In genomic region chr6:35522660-35523658, GRCh38 we compare ENCODE assay signal across 8 cellular contexts. TPM values are rescaled to one million over a fixed set of nuclear protein-coding genes. Genes with fewer than 3 reads are reported as not detected.
DNase-seq lines count a peak whose midpoint lies in the region; ATAC-seq and TF ChIP-seq lines count a peak whose summit lies in the region.

No MANE protein-coding gene starts in this region.

- 37% methylated on average over 26 of the region's 32 CpGs for WGBS in mammary epithelial cell (ENCODE audit: low coverage, missing lambda C conversion rate)

- H2AFZ ChIP-seq in mammary epithelial cell (ENCODE audit: low read depth, low read length) = peak overlapping the region; percentile 80

- dilution Hi-C loops in mammary epithelial cell (cut with HindIII; ENCODE audit: low sequenced_read_pairs) = no loop called here

- no peaks in the 10 kb centered on the region for H3K79me2 ChIP-seq in mammary epithelial cell (ENCODE audit: insufficient read depth, low read length)

- no peaks in the 10 kb centered on the region for H3K9me3 ChIP-seq in mammary epithelial cell (replicated peaks; ENCODE audit: insufficient read depth, low read length)

- no peak overlapping the region for H3K9ac ChIP-seq in mammary epithelial cell (ENCODE audit: insufficient read depth, low read length)

- no TSS peak for BruUV-seq in mammary epithelial cell (replicated peaks; lab: Mats Ljungman, UMichigan)

- peak overlapping the region; percentile 39 for H3K4me2 ChIP-seq in mammary epithelial cell (ENCODE audit: insufficient read depth, low read depth, low read length)

- TF ChIP-seq CTCF in AG04449 (IDR thresholded peaks at IDR 0.05; ENCODE audit: insufficient read depth, low read length, missing control alignments) (peak; percentile 95), WI38 (IDR thresholded peaks at IDR 0.05; ENCODE audit: low read depth, low read length) (peak; percentile 92), mammary epithelial cell (conservative IDR thresholded peaks at IDR 0.05 in 1 of 2, IDR thresholded peaks at IDR 0.05 in 1 of 2; ENCODE audit: extremely low read depth in 1 of 2, insufficient read depth in 1 of 2, low read depth in 1 of 2, low read length in 2 of 2) (peak; percentile 73 to 94)

- in situ Hi-C loops in mammary epithelial cell (cut with MboI; ENCODE audit: low sequenced_read_pairs in 2 of 2) = loop anchor here (5.0 to 10.0 kb wide), 2 partner anchors 212 to 214 kb away; partner anchors contain the start of gene ARMC12 (in 2 of the 2)

- peaks cover 9% of the 10 kb centered on the region for H3K4me1 ChIP-seq in mammary epithelial cell (ENCODE audit: insufficient read depth, low read length)

- ATAC-seq in GM19025 (IDR thresholded peaks at IDR 0.05; ENCODE audit: low read depth, unreplicated experiment) (peak; percentile 60), HG02798 (IDR thresholded peaks at IDR 0.05; ENCODE audit: poor library complexity, unreplicated experiment) (no peak)

- no peaks in the 10 kb centered on the region for H4K20me1 ChIP-seq in mammary epithelial cell (ENCODE audit: insufficient read depth, low read length)

- H3K4me3 ChIP-seq in AG04449 (ENCODE audit: low read depth, low read length) = no peak overlapping the region
- no peak overlapping the region for H3K4me3 ChIP-seq in WI38 (ENCODE audit: low read depth, low read length)
- peak overlapping the region in 1 of 3 experiments; percentile 21 for H3K4me3 ChIP-seq in mammary epithelial cell (replicated peaks in 1 of 3; ENCODE audit: insufficient read depth in 1 of 3, low read depth in 2 of 3, low read length in 3 of 3)

- intact Hi-C loops in mammary epithelial cell (cut with micrococcal nuclease) = loop anchor here (1.0 to 5.0 kb wide), 6 partner anchors 29 to 234 kb away; partner anchors contain the start of gene ARMC12

- CTCF ChIA-PET in AG04449 (lab: Yijun Ruan, JAX) (interaction anchor here (0.6 to 9.3 kb wide), 44 partner anchors 8 to 572 kb away, joined by 3 to 180 read pairs (median 4); partner anchors contain the start of genes ARMC12 and TEAD3), mammary epithelial cell (lab: Charles Lee; ENCODE audit: low non-redundant PET) (interaction anchor here (0.5 to 1.1 kb wide), 14 partner anchors 8 to 1092 kb away, joined by 3 to 29 read pairs (median 6); partner anchors contain the start of genes ARMC12 and MAPK14)

- DNase-seq in AG04449 (ENCODE audit: low read depth, low spot score) (no peak), NCI-H146 treated with DMSO at 0.1 percent for 48 hours (lab: John Stamatoyannopoulos, UW; ENCODE audit: unreplicated experiment) (peak; percentile 23), mammary epithelial cell (peak; percentile 59), islet precursor cell (peak; percentile 86)
- peak; percentile 52 to 72 for DNase-seq in stimulated activated CD4-positive, alpha-beta T cell treated with anti-CD3 and anti-CD28 coated beads, Interleukin-15, amount 100 ng/mL, for 48 hours (ENCODE audit: low read depth in 2 of 2)

- H3K27ac ChIP-seq in mammary epithelial cell (ENCODE audit: insufficient read depth, low read depth, low read length) = no peak overlapping the region

- POLR2A ChIA-PET in AG04449 (lab: Yijun Ruan, JAX) = no interaction called here

- H3K36me3 ChIP-seq in mammary epithelial cell (ENCODE audit: insufficient read depth, low read length) = no peaks in the 10 kb centered on the region

- no peaks in the 10 kb centered on the region for H3K27me3 ChIP-seq in mammary epithelial cell (ENCODE audit: insufficient read depth, low read length)

RNA-seq across cellular contexts. Expression of gene TULP1, which starts 10.3 kb away (rescaled TPM):
- total RNA-seq in mammary epithelial cell = not detected
- not detected for polyA plus RNA-seq in mammary epithelial cell
- not detected for polyA minus RNA-seq in mammary epithelial cell

RNA-seq across cellular contexts. Expression of gene TEAD3, which starts 26.1 kb away (rescaled TPM):
- total RNA-seq in mammary epithelial cell = 10 to 100 TPM; 12.5 to 26.4 TPM
- polyA plus RNA-seq in mammary epithelial cell = 12.8 TPM
- polyA minus RNA-seq in mammary epithelial cell = 16.0 TPM

RNA-seq across cellular contexts. Expression of gene RPL10A, which starts 54.8 kb away (rescaled TPM):
- 1,000 to 10,000 TPM in 1 of 2 donors, 100 to 1,000 TPM in 1; 961 to 1,334 TPM for total RNA-seq in mammary epithelial cell
- 2,297 TPM for polyA plus RNA-seq in mammary epithelial cell
- 1,208 TPM for polyA minus RNA-seq in mammary epithelial cell
